ENCODE assay signal across 1 cellular context in genomic region chr12:53379389-53380103, GRCh38.
A peak's percentile ranks its signal among the peaks of the same experiment; 100 is the strongest.
TF ChIP-seq lines count a peak whose summit lies in the region.

No MANE protein-coding gene starts in this region.

TF ChIP-seq in HepG2, 621 proteins besides CTCF, POLR2A, EP300 and RAD21 (continued from another document and continues in another):
- TF ChIP-seq KIAA2018 (CRISPR knock-in tag; IDR thresholded peaks at IDR 0.05; ENCODE audit: borderline replicate concordance) (no peak), KLF6 (CRISPR knock-in tag; IDR thresholded peaks at IDR 0.05) (no peak), ZNF501 (CRISPR knock-in tag; IDR thresholded peaks at IDR 0.05) (peak; percentile 58; the same call in 1 of the 2 replicates), ZFP62 (CRISPR knock-in tag; IDR thresholded peaks at IDR 0.05) (no peak), ZC3H13 (CRISPR knock-in tag; IDR thresholded peaks at IDR 0.05) (no peak), THAP11 (CRISPR knock-in tag; IDR thresholded peaks at IDR 0.05) (peak; percentile 83), BATF2 (CRISPR knock-in tag; IDR thresholded peaks at IDR 0.05) (no peak), PPARG (CRISPR knock-in tag; conservative IDR thresholded peaks at IDR 0.05) (no peak), ZNF572 (CRISPR knock-in tag; IDR thresholded peaks at IDR 0.05) (no peak), ZNF354B (CRISPR knock-in tag; IDR thresholded peaks at IDR 0.05) (no peak), GLI4 (CRISPR knock-in tag; IDR thresholded peaks at IDR 0.05; ENCODE audit: borderline replicate concordance) (no peak), ATF6 (CRISPR knock-in tag; conservative IDR thresholded peaks at IDR 0.05) (no peak), ZMYM4 (CRISPR knock-in tag; IDR thresholded peaks at IDR 0.05) (peak; percentile 81), KDM5B (CRISPR knock-in tag; IDR thresholded peaks at IDR 0.05; ENCODE audit: borderline replicate concordance) (no peak), MEIS2 (CRISPR knock-in tag; IDR thresholded peaks at IDR 0.05) (no peak), SAP130 (CRISPR knock-in tag; IDR thresholded peaks at IDR 0.05; ENCODE audit: low read depth) (no peak; the same call in 1 of the 2 replicates), ZBTB44 (CRISPR knock-in tag; IDR thresholded peaks at IDR 0.05) (no peak), POLR2AphosphoS5 (IDR thresholded peaks at IDR 0.05; ENCODE audit: low read depth, low read length) (peak; percentile 31; the same call in 1 of the 2 replicates), ZNF407 (CRISPR knock-in tag; IDR thresholded peaks at IDR 0.05; ENCODE audit: not compliant biosample characterization) (no peak), RFX5 (IDR thresholded peaks at IDR 0.05; ENCODE audit: low read depth, low read length) (peak; percentile 59; the same call in 1 of the 2 replicates), CREM (IDR thresholded peaks at IDR 0.05) (peak; percentile 91), CREM (CRISPR knock-in tag; IDR thresholded peaks at IDR 0.05) (no peak), CCDC6 (CRISPR knock-in tag; IDR thresholded peaks at IDR 0.05) (no peak), PRDM4 (CRISPR knock-in tag; IDR thresholded peaks at IDR 0.05; ENCODE audit: borderline replicate concordance) (no peak), ZNF10 (CRISPR knock-in tag; IDR thresholded peaks at IDR 0.05; ENCODE audit: borderline replicate concordance, low read depth) (no peak), DNMT1 (CRISPR knock-in tag; IDR thresholded peaks at IDR 0.05) (no peak), MYNN (CRISPR knock-in tag; IDR thresholded peaks at IDR 0.05; ENCODE audit: low read depth) (no peak), GABPA (IDR thresholded peaks at IDR 0.05; ENCODE audit: low read depth, low read length) (peak; percentile 43), GABPA (CRISPR knock-in tag; IDR thresholded peaks at IDR 0.05; ENCODE audit: low read depth) (peak; percentile 79), ZEB1 (IDR thresholded peaks at IDR 0.05; ENCODE audit: insufficient replicate concordance, low read depth) (no peak), ZNF570 (CRISPR knock-in tag; IDR thresholded peaks at IDR 0.05; ENCODE audit: borderline replicate concordance) (no peak), ZNF382 (CRISPR knock-in tag; IDR thresholded peaks at IDR 0.05; ENCODE audit: borderline replicate concordance) (no peak)
